ENCODE assay signal across 21 cellular contexts in the genomic region with DNA sequence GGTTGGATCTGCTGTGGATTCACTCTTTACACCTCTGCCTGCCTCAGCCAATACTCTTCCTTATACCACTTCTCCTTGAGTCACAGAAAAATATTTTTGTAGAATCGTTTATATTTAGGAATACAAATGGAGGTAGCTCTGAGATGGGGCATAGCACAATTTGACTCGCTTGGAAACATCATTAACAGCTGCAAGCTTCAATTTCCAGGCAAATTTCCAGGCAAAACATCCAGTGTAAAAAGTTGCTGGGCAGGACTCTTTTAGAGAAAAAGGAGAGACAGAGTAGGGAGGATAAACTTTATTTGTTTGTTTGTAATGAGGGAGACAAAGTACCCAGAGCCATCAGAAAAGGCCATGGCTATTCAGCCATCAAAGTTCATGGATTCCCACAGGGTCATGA.
"Had no signal": no experiment of that assay in that cellular context is flagged by ENCODE, and none has a peak within 500 bp of the region (broad histone marks: within the 10 kb centered on the region; RNA-seq: fewer than 3 reads in every experiment).

No MANE protein-coding gene starts in this region.

- DNase-seq: KBM-7; MG63; NCI-H1092; NCI-H1105 treated with DMSO at 0.1 percent for 48 hours; NCI-H1417 treated with DMSO at 0.1 percent for 48 hours; NCI-H187; NCI-H2029; NCI-H2081 treated with DMSO at 0.1 percent for 48 hours; NCI-H2171; NCI-H226; NCI-H446; NCI-H510A; NCI-H524 treated with DMSO at 0.1 percent for 48 hours; NCI-H69; NCI-H774; NK-92 treated with Interleukin-12 subunit alpha and Interleukin-12 subunit beta, amount 100 ng/mL, for 24 hours; PC-3; SHP77 had no signal

- H3K4me3 ChIP-seq: MG63 had no signal

- H3K9me3 ChIP-seq: MG63 had no signal

- ATAC-seq: Panc1, PC-3, SK-N-SH treated with all-trans-retinoic acid at 6 μM for 48 hours had no signal

- H3K36me3 ChIP-seq: MG63 had no signal

- H3K27ac ChIP-seq: RWPE1 had no signal
